14 cellular contexts compared by ENCODE assay signal in the genomic region with DNA sequence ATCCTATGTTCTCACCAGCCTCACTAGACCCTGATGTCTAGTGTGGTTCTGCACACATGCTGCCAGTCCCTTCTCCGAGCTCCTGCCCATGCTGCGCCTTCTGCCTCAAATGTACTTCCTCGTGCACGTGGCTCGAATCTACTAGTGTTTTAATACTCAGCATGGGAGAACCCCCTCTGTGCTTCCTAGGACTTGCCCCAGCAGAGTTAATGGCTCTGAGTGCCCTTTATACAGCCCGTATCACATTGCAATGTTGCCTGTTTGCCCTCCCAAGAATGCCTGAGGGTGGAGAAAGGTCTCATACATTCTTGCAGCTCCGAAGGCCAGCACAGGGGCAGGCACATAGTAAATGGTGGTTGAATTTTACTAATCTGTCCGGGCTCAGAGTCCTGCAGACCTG.
DNase-seq lines count a peak whose midpoint lies in the region; ATAC-seq and TF ChIP-seq lines count a peak whose summit lies in the region.
"Had no signal": no experiment of that assay in that cellular context is flagged by ENCODE, and none has a peak within 500 bp of the region (broad histone marks: within the 10 kb centered on the region; RNA-seq: fewer than 3 reads in every experiment).

No MANE protein-coding gene starts in this region.

- TF ChIP-seq CTCF in HEK293 (tag by site-specific recombination; IDR thresholded peaks at IDR 0.05) (no peak), progenitor cell of endocrine pancreas (IDR thresholded peaks at IDR 0.05; ENCODE audit: unreplicated experiment) (no peak)

- no peak overlapping the region for H3K4me3 Mint-ChIP-seq in progenitor cell of endocrine pancreas (ENCODE audit: low read depth)
- H3K4me3 Mint-ChIP-seq: B cell; CD4-positive, alpha-beta T cell had no signal

- H3K27ac Mint-ChIP-seq in progenitor cell of endocrine pancreas: peak overlapping the region; percentile 59
- H3K27ac Mint-ChIP-seq: B cell; CD4-positive, alpha-beta T cell had no signal

- peaks cover 7% of the 10 kb centered on the region for H3K4me1 Mint-ChIP-seq in progenitor cell of endocrine pancreas (ENCODE audit: low read depth)
- H3K4me1 Mint-ChIP-seq: B cell had no signal

- peaks cover 27% of the 10 kb centered on the region for H3K27me3 Mint-ChIP-seq in progenitor cell of endocrine pancreas

- POLR2A ChIA-PET in HEK293 (lab: Yijun Ruan, JAX): no interaction called here

- peak; percentile 52 for DNase-seq in NCI-H69 (lab: John Stamatoyannopoulos, UW)
- DNase-seq in fibroblast of gingiva (ENCODE audit: low read depth): peak; percentile 15
- no peak for DNase-seq in progenitor cell of endocrine pancreas (ENCODE audit: low spot score, unreplicated experiment)
- DNase-seq in D341Med (ENCODE audit: low spot score): no peak
- DNase-seq in germinal center (ENCODE audit: low spot score): no peak
- DNase-seq: C1 segment of cervical spinal cord; Calu3; CD4-positive, alpha-beta T cell; DND-41 had no signal

- no peak overlapping the region for H3K27ac ChIP-seq in HEK293 (ENCODE audit: extremely low read depth, low read depth, low read length)

- H3K36me3 Mint-ChIP-seq in progenitor cell of endocrine pancreas (ENCODE audit: insufficient read depth): no peaks in the 10 kb centered on the region

- CTCF ChIA-PET in HEK293 (lab: Yijun Ruan, JAX): no interaction called here

- no peaks in the 10 kb centered on the region for H3K9me3 ChIP-seq in HEK293 (ENCODE audit: control insufficient read depth, insufficient read depth, low read depth, low read length)
- H3K9me3 ChIP-seq: HAP-1 had no signal

- no peak overlapping the region for H3K4me3 ChIP-seq in HEK293 (ENCODE audit: low read depth, low read length)
- H3K4me3 ChIP-seq: HAP-1, K562 had no signal

- H3K4me1 ChIP-seq in HEK293 (ENCODE audit: control insufficient read depth, insufficient read depth, low read length): no peaks in the 10 kb centered on the region
- H3K4me1 ChIP-seq: HAP-1 had no signal

- no peak for ATAC-seq in GM21360 (IDR thresholded peaks at IDR 0.05; ENCODE audit: unreplicated experiment)
- ATAC-seq: K562 had no signal

- no peaks in the 10 kb centered on the region for H3K36me3 ChIP-seq in HEK293 (ENCODE audit: control insufficient read depth in 2 of 2, insufficient read depth in 1 of 2, low read length in 2 of 2)
- H3K36me3 ChIP-seq: HAP-1 had no signal

- H3K9me3 Mint-ChIP-seq in progenitor cell of endocrine pancreas (ENCODE audit: low read depth): no peaks in the 10 kb centered on the region
- H3K9me3 Mint-ChIP-seq: CD4-positive, alpha-beta T cell had no signal

TF ChIP-seq in HEK293, 187 proteins besides CTCF, POLR2A, EP300 and RAD21:
- no peak for TF ChIP-seq SP2 (tag by site-specific recombination; IDR thresholded peaks at IDR 0.05)
- peak; percentile 76 for TF ChIP-seq ZIC2 (tag by site-specific recombination; IDR thresholded peaks at IDR 0.05)
- TF ChIP-seq ZNF324 (tag by site-specific recombination; IDR thresholded peaks at IDR 0.05): no peak
- TF ChIP-seq GLIS1 (tag by site-specific recombination; IDR thresholded peaks at IDR 0.05): peak; percentile 94

Comparison
In these comparisons a context has a peak if more than half of its experiments do, and no peak if none do; other contexts are left out.
1. DNase-seq: peak in NCI-H69 (single experiment) and fibroblast of gingiva (single experiment); none in progenitor cell of endocrine pancreas (single experiment), D341Med (single experiment) and germinal center (single experiment).